ENCODE assay signal across 1 cellular context in the genomic region with DNA sequence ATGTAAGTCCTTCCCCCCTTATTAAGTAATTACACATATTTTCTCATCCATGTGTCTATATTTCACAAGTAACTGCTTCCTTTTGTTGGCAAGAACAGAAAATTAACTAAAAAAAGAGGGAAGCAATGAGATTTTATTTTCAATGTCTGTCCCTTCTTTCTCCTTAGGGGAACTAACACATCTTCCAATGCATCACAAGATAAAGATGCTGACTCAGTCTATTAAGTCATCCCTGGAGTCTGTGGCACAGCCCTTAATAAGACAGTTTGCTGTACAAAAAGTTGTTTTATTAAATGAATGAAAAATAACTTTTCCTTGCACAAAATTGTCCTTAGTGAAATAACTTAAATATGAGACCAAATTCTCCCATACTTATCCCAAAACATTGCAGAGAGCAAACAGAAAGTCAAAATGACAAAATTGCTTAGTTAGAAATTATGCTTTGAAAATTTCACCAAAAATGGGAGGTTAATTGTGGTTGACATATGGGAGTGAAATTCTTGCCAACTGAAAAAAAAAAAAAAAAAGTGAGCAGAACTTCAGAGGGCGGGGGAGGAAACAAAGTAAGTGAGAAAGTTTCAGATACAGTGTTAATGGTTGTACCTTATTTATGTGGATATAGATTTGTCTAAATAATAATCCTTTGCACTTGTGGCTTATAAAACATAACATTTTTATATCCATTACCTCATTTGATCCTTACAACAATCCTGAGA.
TF ChIP-seq lines count a peak whose summit lies in the region.

No MANE protein-coding gene starts in this region.

TF ChIP-seq in SK-N-SH treated with all-trans-retinoic acid at 6 μM for 48 hours, 23 proteins besides CTCF, POLR2A, EP300 and RAD21 (continued from another document):
- TF ChIP-seq, protein P1, sequence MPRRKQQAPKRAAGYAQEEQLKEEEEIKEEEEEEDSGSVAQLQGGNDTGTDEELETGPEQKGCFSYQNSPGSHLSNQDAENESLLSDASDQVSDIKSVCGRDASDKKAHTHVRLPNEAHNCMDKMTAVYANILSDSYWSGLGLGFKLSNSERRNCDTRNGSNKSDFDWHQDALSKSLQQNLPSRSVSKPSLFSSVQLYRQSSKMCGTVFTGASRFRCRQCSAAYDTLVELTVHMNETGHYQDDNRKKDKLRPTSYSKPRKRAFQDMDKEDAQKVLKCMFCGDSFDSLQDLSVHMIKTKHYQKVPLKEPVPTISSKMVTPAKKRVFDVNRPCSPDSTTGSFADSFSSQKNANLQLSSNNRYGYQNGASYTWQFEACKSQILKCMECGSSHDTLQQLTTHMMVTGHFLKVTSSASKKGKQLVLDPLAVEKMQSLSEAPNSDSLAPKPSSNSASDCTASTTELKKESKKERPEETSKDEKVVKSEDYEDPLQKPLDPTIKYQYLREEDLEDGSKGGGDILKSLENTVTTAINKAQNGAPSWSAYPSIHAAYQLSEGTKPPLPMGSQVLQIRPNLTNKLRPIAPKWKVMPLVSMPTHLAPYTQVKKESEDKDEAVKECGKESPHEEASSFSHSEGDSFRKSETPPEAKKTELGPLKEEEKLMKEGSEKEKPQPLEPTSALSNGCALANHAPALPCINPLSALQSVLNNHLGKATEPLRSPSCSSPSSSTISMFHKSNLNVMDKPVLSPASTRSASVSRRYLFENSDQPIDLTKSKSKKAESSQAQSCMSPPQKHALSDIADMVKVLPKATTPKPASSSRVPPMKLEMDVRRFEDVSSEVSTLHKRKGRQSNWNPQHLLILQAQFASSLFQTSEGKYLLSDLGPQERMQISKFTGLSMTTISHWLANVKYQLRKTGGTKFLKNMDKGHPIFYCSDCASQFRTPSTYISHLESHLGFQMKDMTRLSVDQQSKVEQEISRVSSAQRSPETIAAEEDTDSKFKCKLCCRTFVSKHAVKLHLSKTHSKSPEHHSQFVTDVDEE (CRISPR knock-in tag; IDR thresholded peaks at IDR 0.05), result no peak
- TF ChIP-seq OSR1 (CRISPR knock-in tag; IDR thresholded peaks at IDR 0.05) (no peak), ZNF565 (CRISPR knock-in tag; conservative IDR thresholded peaks at IDR 0.05; ENCODE audit: low read depth) (no peak), GLIS3 (CRISPR knock-in tag; IDR thresholded peaks at IDR 0.05) (no peak), CSDC2 (CRISPR knock-in tag; IDR thresholded peaks at IDR 0.05) (no peak), ZNF70 (CRISPR knock-in tag; IDR thresholded peaks at IDR 0.05) (no peak), ARNTL (CRISPR knock-in tag; IDR thresholded peaks at IDR 0.05; ENCODE audit: borderline replicate concordance, low read depth) (no peak), ZFP30 (CRISPR knock-in tag; IDR thresholded peaks at IDR 0.05) (no peak), ZFP3 (CRISPR knock-in tag; IDR thresholded peaks at IDR 0.05) (no peak)
- TF ChIP-seq, protein P2, sequence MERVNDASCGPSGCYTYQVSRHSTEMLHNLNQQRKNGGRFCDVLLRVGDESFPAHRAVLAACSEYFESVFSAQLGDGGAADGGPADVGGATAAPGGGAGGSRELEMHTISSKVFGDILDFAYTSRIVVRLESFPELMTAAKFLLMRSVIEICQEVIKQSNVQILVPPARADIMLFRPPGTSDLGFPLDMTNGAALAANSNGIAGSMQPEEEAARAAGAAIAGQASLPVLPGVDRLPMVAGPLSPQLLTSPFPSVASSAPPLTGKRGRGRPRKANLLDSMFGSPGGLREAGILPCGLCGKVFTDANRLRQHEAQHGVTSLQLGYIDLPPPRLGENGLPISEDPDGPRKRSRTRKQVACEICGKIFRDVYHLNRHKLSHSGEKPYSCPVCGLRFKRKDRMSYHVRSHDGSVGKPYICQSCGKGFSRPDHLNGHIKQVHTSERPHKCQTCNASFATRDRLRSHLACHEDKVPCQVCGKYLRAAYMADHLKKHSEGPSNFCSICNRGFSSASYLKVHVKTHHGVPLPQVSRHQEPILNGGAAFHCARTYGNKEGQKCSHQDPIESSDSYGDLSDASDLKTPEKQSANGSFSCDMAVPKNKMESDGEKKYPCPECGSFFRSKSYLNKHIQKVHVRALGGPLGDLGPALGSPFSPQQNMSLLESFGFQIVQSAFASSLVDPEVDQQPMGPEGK (CRISPR knock-in tag; IDR thresholded peaks at IDR 0.05; ENCODE audit: borderline replicate concordance), result no peak
